ENCODE assay signal across 22 cellular contexts in genomic region chr18:53254265-53254664, GRCh38.
"Had no signal": no experiment of that assay in that cellular context is flagged by ENCODE, and none has a peak within 500 bp of the region (broad histone marks: within the 10 kb centered on the region; RNA-seq: fewer than 3 reads in every experiment).

No MANE protein-coding gene starts in this region.

- ATAC-seq: effector memory CD8-positive, alpha-beta T cell; left ventricle myocardium superior; lower lobe of right lung; naive thymus-derived CD8-positive, alpha-beta T cell; psoas muscle; right cardiac atrium; stimulated activated memory B cell treated with anti-CD40 and anti-IgM and Interleukin-4, amounts not matched to agents 10 μg/mL and 1 μg/mL and 100 μg/mL, for 72 hours; stimulated activated naive CD8-positive, alpha-beta T cell treated with anti-CD3 and anti-CD28 coated beads, Interleukin-15, Interleukin-2, amounts not matched to agents 100 U/mL and 50 U/mL, for 24 hours had no signal

- H3K9me3 ChIP-seq: esophagus squamous epithelium, lower lobe of right lung, psoas muscle, sigmoid colon, testis, tibial artery had no signal

- DNase-seq: cortex of kidney; effector memory CD8-positive, alpha-beta T cell; erythroblast; esophagus squamous epithelium; foreskin melanocyte; left ventricle myocardium superior; lower lobe of right lung; naive thymus-derived CD8-positive, alpha-beta T cell; nephron progenitor cell; nucleus accumbens; posterior cingulate gyrus; psoas muscle; right cardiac atrium; sigmoid colon; stimulated activated CD4-positive, alpha-beta T cell treated with anti-CD3 and anti-CD28 coated beads, Interleukin-2, amount 100 ng/mL, for 24 hours; stimulated activated CD4-positive, alpha-beta T cell treated with anti-CD3 and anti-CD28 coated beads, Interleukin-4, amount 100 ng/mL, for 24 hours; stimulated activated naive CD8-positive, alpha-beta T cell treated with anti-CD3 and anti-CD28 coated beads, Interleukin-15, Interleukin-2, amounts not matched to agents 100 U/mL and 50 U/mL, for 24 hours; substantia nigra; testis; tibial artery had no signal

- H3K4me3 ChIP-seq: esophagus squamous epithelium, lower lobe of right lung, psoas muscle, sigmoid colon, testis, tibial artery had no signal

- H3K36me3 ChIP-seq: esophagus squamous epithelium, lower lobe of right lung, sigmoid colon, tibial artery had no signal

- H3K4me1 ChIP-seq: esophagus squamous epithelium, lower lobe of right lung, psoas muscle, sigmoid colon, testis, tibial artery had no signal

- H3K4me3 Mint-ChIP-seq: effector memory CD8-positive, alpha-beta T cell; naive thymus-derived CD8-positive, alpha-beta T cell; nephron progenitor cell; stimulated activated memory B cell treated with anti-CD40 and anti-IgM and Interleukin-4, amounts not matched to agents 10 μg/mL and 1 μg/mL and 100 μg/mL, for 72 hours; type B pancreatic cell had no signal

- H3K9me3 Mint-ChIP-seq: nephron progenitor cell, type B pancreatic cell had no signal

- H3K36me3 Mint-ChIP-seq: naive thymus-derived CD8-positive, alpha-beta T cell; stimulated activated memory B cell treated with anti-CD40 and anti-IgM and Interleukin-4, amounts not matched to agents 10 μg/mL and 1 μg/mL and 100 μg/mL, for 72 hours; type B pancreatic cell had no signal

- H3K27me3 Mint-ChIP-seq: effector memory CD8-positive, alpha-beta T cell; naive thymus-derived CD8-positive, alpha-beta T cell; stimulated activated memory B cell treated with anti-CD40 and anti-IgM and Interleukin-4, amounts not matched to agents 10 μg/mL and 1 μg/mL and 100 μg/mL, for 72 hours; type B pancreatic cell had no signal

- H3K4me1 Mint-ChIP-seq: naive thymus-derived CD8-positive, alpha-beta T cell; nephron progenitor cell; stimulated activated memory B cell treated with anti-CD40 and anti-IgM and Interleukin-4, amounts not matched to agents 10 μg/mL and 1 μg/mL and 100 μg/mL, for 72 hours had no signal

- H3K27ac ChIP-seq: esophagus squamous epithelium, lower lobe of right lung, psoas muscle, sigmoid colon, testis, tibial artery had no signal

- H3K27me3 ChIP-seq: esophagus squamous epithelium, sigmoid colon, testis, tibial artery had no signal

- H3K27ac Mint-ChIP-seq: effector memory CD8-positive, alpha-beta T cell; naive thymus-derived CD8-positive, alpha-beta T cell; nephron progenitor cell; stimulated activated memory B cell treated with anti-CD40 and anti-IgM and Interleukin-4, amounts not matched to agents 10 μg/mL and 1 μg/mL and 100 μg/mL, for 72 hours; type B pancreatic cell had no signal
